23 cellular contexts compared by ENCODE assay signal in genomic region chr22:42757475-42757874, GRCh38. TPM values are rescaled to one million over a fixed set of nuclear protein-coding genes. Genes with fewer than 3 reads are reported as not detected.
DNase-seq lines count a peak whose midpoint lies in the region; ATAC-seq, FAIRE-seq and TF ChIP-seq lines count a peak whose summit lies in the region.
"Had no signal": no experiment of that assay in that cellular context is flagged by ENCODE, and none has a peak within 500 bp of the region (broad histone marks: within the 10 kb centered on the region; RNA-seq: fewer than 3 reads in every experiment).

No MANE protein-coding gene starts in this region.

- peaks cover 22% of the 10 kb centered on the region for H3K4me1 Mint-ChIP-seq in MCF 10A (ENCODE audit: insufficient read depth, unreplicated experiment)
- peaks cover 8% of the 10 kb centered on the region for H3K4me1 Mint-ChIP-seq in type B pancreatic cell (ENCODE audit: unreplicated experiment)
- H3K4me1 Mint-ChIP-seq: activated CD4-positive, alpha-beta T cell treated with anti-CD3 and anti-CD28 coated beads, Interleukin-2, amount 10 ng/mL, durations not matched to agents 24 days and 14 days; activated naive CD8-positive, alpha-beta T cell treated with anti-CD3 and anti-CD28 coated beads, Interleukin-2, amount 10 ng/mL, durations not matched to agents 7 days and 5 days; naive B cell; T-helper 17 cell had no signal

- H3K27ac ChIP-seq in breast epithelium (no peak overlapping the region), OCI-LY3 (ENCODE audit: low read length) (no peak overlapping the region), endothelial cell of umbilical vein (ENCODE audit: insufficient read depth, low read depth, low read length) (no peak overlapping the region)
- H3K27ac ChIP-seq: BLaER1, foreskin keratinocyte, vagina had no signal

- no peaks in the 10 kb centered on the region for H3K27me3 ChIP-seq in breast epithelium
- H3K27me3 ChIP-seq in OCI-LY3 (ENCODE audit: low read depth, low read length), result peaks cover 10% of the 10 kb centered on the region
- H3K27me3 ChIP-seq in endothelial cell of umbilical vein (ENCODE audit: control insufficient read depth in 2 of 2, insufficient read depth in 2 of 2, low read length in 2 of 2), result no peaks in the 10 kb centered on the region
- H3K27me3 ChIP-seq: BLaER1, foreskin keratinocyte, vagina had no signal

- BruUV-seq in MCF 10A (replicated peaks; lab: Mats Ljungman, UMichigan) (no TSS peak), endothelial cell of umbilical vein (replicated peaks; lab: Mats Ljungman, UMichigan) (no TSS peak)

- TF ChIP-seq CTCF in MCF 10A (IDR thresholded peaks at IDR 0.05; ENCODE audit: unreplicated experiment), result no peak
- no peak for TF ChIP-seq CTCF in breast epithelium (IDR thresholded peaks at IDR 0.05)
- no peak for TF ChIP-seq CTCF in OCI-LY3 (IDR thresholded peaks at IDR 0.05; ENCODE audit: low read depth, low read length)
- no peak for TF ChIP-seq CTCF in endothelial cell of umbilical vein (IDR thresholded peaks at IDR 0.05; ENCODE audit: extremely low read depth in 1 of 2, insufficient read depth in 1 of 2, low read depth in 1 of 2, low read length in 2 of 2)
- no peak for TF ChIP-seq CTCF in type B pancreatic cell (conservative IDR thresholded peaks at IDR 0.05)

- dilution Hi-C loops in endothelial cell of umbilical vein (cut with MboI; ENCODE audit: extremely low pct_ligation_motif_present, low sequenced_read_pairs), result no loop called here

- CTCF ChIA-PET in MCF 10A (lab: Yijun Ruan, JAX), result interaction anchor here (0.6 to 1.3 kb wide), 2 partner anchors 8 to 16 kb away, joined by 3 to 4 read pairs; no protein-coding TSS in a partner anchor
- CTCF ChIA-PET in endothelial cell of umbilical vein (lab: Charles Lee), result interaction anchor here (1.2 kb wide), 1 partner anchor 30 kb away, joined by 4 read pairs; no protein-coding TSS in a partner anchor

- H3K9me3 Mint-ChIP-seq in MCF 10A (ENCODE audit: unreplicated experiment) (no peaks in the 10 kb centered on the region), type B pancreatic cell (no peaks in the 10 kb centered on the region)
- H3K9me3 Mint-ChIP-seq: activated CD4-positive, alpha-beta T cell treated with anti-CD3 and anti-CD28 coated beads, Interleukin-2, amount 10 ng/mL, durations not matched to agents 24 days and 14 days; activated naive CD8-positive, alpha-beta T cell treated with anti-CD3 and anti-CD28 coated beads, Interleukin-2, amount 10 ng/mL, durations not matched to agents 7 days and 5 days; activated T-helper 2 cell treated with anti-CD3 and anti-CD28 coated beads, Interferon-gamma antibody, Interleukin-2, Interleukin-4, amounts not matched to agents 10 μg/mL and 5 μg/mL and 100 μg/mL, durations not matched to agents 14 hours and 24 hours and 36 hours; dendritic cell treated with granulocyte-macrophage colony-stimulating factor and Interleukin-4, amounts not matched to agents 40 ng/mL and 50 ng/mL, for 4 days; naive B cell had no signal

- intact Hi-C loops in MCF 10A (cut with micrococcal nuclease) (no loop called here), breast epithelium (cut with DNase I; ENCODE audit: low total_unique reads) (no loop called here), endothelial cell of umbilical vein (cut with micrococcal nuclease) (no loop called here)

- H3K9me3 ChIP-seq in breast epithelium, result no peaks in the 10 kb centered on the region
- H3K9me3 ChIP-seq in OCI-LY3 (ENCODE audit: insufficient read depth, low read length), result no peaks in the 10 kb centered on the region
- H3K9me3 ChIP-seq in endothelial cell of umbilical vein (replicated peaks; ENCODE audit: control insufficient read depth, insufficient read depth, low read length), result no peaks in the 10 kb centered on the region
- H3K9me3 ChIP-seq: BLaER1, vagina had no signal

- FAIRE-seq in endothelial cell of umbilical vein (lab: Jason Lieb, UNC), result peak; percentile 8
- FAIRE-seq: D721Med had no signal

- TF ChIP-seq POLR2A in breast epithelium (IDR thresholded peaks at IDR 0.05), result no peak
- no peak for TF ChIP-seq POLR2A in endothelial cell of umbilical vein (IDR thresholded peaks at IDR 0.05; ENCODE audit: low read depth, low read length)

- no peaks in the 10 kb centered on the region for H4K20me1 ChIP-seq in OCI-LY3 (ENCODE audit: insufficient read depth, low read length)
- H4K20me1 ChIP-seq in endothelial cell of umbilical vein (replicated peaks; ENCODE audit: control insufficient read depth, extremely low read depth, insufficient read depth, low read length), result no peaks in the 10 kb centered on the region
- H4K20me1 ChIP-seq: BLaER1 had no signal

- H3K4me3 ChIP-seq in breast epithelium, result no peak overlapping the region
- H3K4me3 ChIP-seq in OCI-LY3 (ENCODE audit: low read length), result peak overlapping the region; percentile 32
- H3K4me3 ChIP-seq in endothelial cell of umbilical vein (replicated peaks in 1 of 3; ENCODE audit: insufficient read depth in 1 of 3, low read depth in 1 of 3, low read length in 3 of 3), result no peak overlapping the region
- H3K4me3 ChIP-seq: BLaER1, vagina had no signal

- H3K9me1 ChIP-seq in endothelial cell of umbilical vein (replicated peaks; ENCODE audit: control insufficient read depth, extremely low read depth, insufficient read depth, low read length), result no peaks in the 10 kb centered on the region

- H3K79me2 ChIP-seq in OCI-LY3 (ENCODE audit: low read length), result no peaks in the 10 kb centered on the region
- H3K79me2 ChIP-seq in endothelial cell of umbilical vein (ENCODE audit: control insufficient read depth, insufficient read depth, low read length), result no peaks in the 10 kb centered on the region

- POLR2A ChIA-PET in MCF 10A (lab: Yijun Ruan, JAX) (interaction anchor here (0.6 to 1.3 kb wide), 4 partner anchors 10 to 111 kb away, joined by 3 to 5 read pairs (median 4); no protein-coding TSS in a partner anchor), endothelial cell of umbilical vein (lab: Charles Lee) (no interaction called here)

- no peaks in the 10 kb centered on the region for H3K4me1 ChIP-seq in breast epithelium
- peaks cover 54% of the 10 kb centered on the region for H3K4me1 ChIP-seq in OCI-LY3 (ENCODE audit: low read length)
- H3K4me1 ChIP-seq in endothelial cell of umbilical vein (ENCODE audit: control insufficient read depth, extremely low read depth, insufficient read depth, low read length), result peaks cover 4% of the 10 kb centered on the region

- no peaks in the 10 kb centered on the region for H3K36me3 Mint-ChIP-seq in MCF 10A (ENCODE audit: insufficient read depth, unreplicated experiment)
- no peaks in the 10 kb centered on the region for H3K36me3 Mint-ChIP-seq in type B pancreatic cell
- H3K36me3 Mint-ChIP-seq: activated naive CD8-positive, alpha-beta T cell treated with anti-CD3 and anti-CD28 coated beads, Interleukin-2, amount 10 ng/mL, durations not matched to agents 7 days and 5 days; naive B cell had no signal

- H3K9ac ChIP-seq in OCI-LY3 (ENCODE audit: low read length) (no peak overlapping the region), endothelial cell of umbilical vein (replicated peaks; ENCODE audit: extremely low read depth, insufficient read depth, low read length) (no peak overlapping the region)
- H3K9ac ChIP-seq: BLaER1 had no signal

- H3K27me3 Mint-ChIP-seq in MCF 10A (ENCODE audit: insufficient read depth, unreplicated experiment) (no peaks in the 10 kb centered on the region), type B pancreatic cell (peaks cover 12% of the 10 kb centered on the region)

- H3K4me2 ChIP-seq in OCI-LY3 (ENCODE audit: low read length), result peak overlapping the region; percentile 44
- no peak overlapping the region for H3K4me2 ChIP-seq in endothelial cell of umbilical vein (ENCODE audit: insufficient read depth, low read length)
- H3K4me2 ChIP-seq: BLaER1 had no signal

- DNase-seq in MCF 10A (ENCODE audit: unreplicated experiment) (no peak), breast epithelium (ENCODE audit: low spot score in 2 of 2) (no peak), endothelial cell of umbilical vein (ENCODE audit: low read depth, low spot score) (no peak), type B pancreatic cell (ENCODE audit: extremely low spot score, unreplicated experiment) (no peak), NOMO-1 (lab: John Stamatoyannopoulos, UW; ENCODE audit: unreplicated experiment in 2 of 2) (no peak), NCI-H82 (lab: John Stamatoyannopoulos, UW) (no peak)
- DNase-seq: 8988T; activated CD4-positive, alpha-beta T cell treated with anti-CD3 and anti-CD28 coated beads, Interleukin-2, amount 10 ng/mL, durations not matched to agents 24 days and 14 days; activated naive CD8-positive, alpha-beta T cell treated with anti-CD3 and anti-CD28 coated beads, Interleukin-2, amount 10 ng/mL, durations not matched to agents 7 days and 5 days; foreskin keratinocyte; naive B cell; NCI-H1417 treated with DMSO at 0.1 percent for 48 hours; NCI-H69; T-helper 17 cell had no signal

- no peaks in the 10 kb centered on the region for H3K36me3 ChIP-seq in breast epithelium
- no peaks in the 10 kb centered on the region for H3K36me3 ChIP-seq in OCI-LY3 (replicated peaks; ENCODE audit: low read depth, low read length)
- no peaks in the 10 kb centered on the region for H3K36me3 ChIP-seq in endothelial cell of umbilical vein (ENCODE audit: control insufficient read depth in 2 of 2, extremely low read depth in 1 of 2, insufficient read depth in 2 of 2, low read length in 2 of 2)
- H3K36me3 ChIP-seq: BLaER1, vagina had no signal

- ATAC-seq in HG02642 (IDR thresholded peaks at IDR 0.05; ENCODE audit: poor library complexity, unreplicated experiment), result no peak
- ATAC-seq: foreskin keratinocyte, right cardiac atrium, T-helper 17 cell had no signal

- H3K4me3 Mint-ChIP-seq in MCF 10A (ENCODE audit: unreplicated experiment) (no peak overlapping the region), type B pancreatic cell (no peak overlapping the region)
- H3K4me3 Mint-ChIP-seq: activated CD4-positive, alpha-beta T cell treated with anti-CD3 and anti-CD28 coated beads, Interleukin-2, amount 10 ng/mL, durations not matched to agents 24 days and 14 days; activated naive CD8-positive, alpha-beta T cell treated with anti-CD3 and anti-CD28 coated beads, Interleukin-2, amount 10 ng/mL, durations not matched to agents 7 days and 5 days; dendritic cell treated with granulocyte-macrophage colony-stimulating factor and Interleukin-4, amounts not matched to agents 40 ng/mL and 50 ng/mL, for 4 days; naive B cell; T-helper 17 cell had no signal

- no peak overlapping the region for H2AFZ ChIP-seq in OCI-LY3 (ENCODE audit: low read depth, low read length)
- H2AFZ ChIP-seq in endothelial cell of umbilical vein (ENCODE audit: low read depth, low read length), result no peak overlapping the region

- H3K27ac Mint-ChIP-seq in MCF 10A (ENCODE audit: low read depth, unreplicated experiment) (peak overlapping the region; percentile 27), type B pancreatic cell (peak overlapping the region; percentile 54)
- H3K27ac Mint-ChIP-seq: activated CD4-positive, alpha-beta T cell treated with anti-CD3 and anti-CD28 coated beads, Interleukin-2, amount 10 ng/mL, durations not matched to agents 24 days and 14 days; activated naive CD8-positive, alpha-beta T cell treated with anti-CD3 and anti-CD28 coated beads, Interleukin-2, amount 10 ng/mL, durations not matched to agents 7 days and 5 days; activated T-helper 2 cell treated with anti-CD3 and anti-CD28 coated beads, Interferon-gamma antibody, Interleukin-2, Interleukin-4, amounts not matched to agents 10 μg/mL and 5 μg/mL and 100 μg/mL, durations not matched to agents 14 hours and 24 hours and 36 hours; dendritic cell treated with granulocyte-macrophage colony-stimulating factor and Interleukin-4, amounts not matched to agents 40 ng/mL and 50 ng/mL, for 4 days; naive B cell; T-helper 17 cell had no signal

RNA-seq across cellular contexts. Expression of gene A4GALT, which starts 36.8 kb away (rescaled TPM):
- 8.7 and 12.3 TPM in 2 replicates for total RNA-seq in MCF 10A (2022)
- total RNA-seq in breast epithelium, result 10 to 100 TPM in 2 of 3 donors, 1 to 10 TPM in 1; 6.6 to 32.8 (median 22.9) TPM
- total RNA-seq in endothelial cell of umbilical vein, result 18.8 and 20.7 TPM in 2 replicates
- polyA plus RNA-seq in endothelial cell of umbilical vein, result 5.4 and 8.7 TPM in 2 replicates
- 3.1 and 5.6 TPM in 2 replicates for polyA plus RNA-seq in endothelial cell of umbilical vein (2011; cell fraction: cytosol; rRNA removed)
- 4.2 and 4.4 TPM in 2 replicates for polyA plus RNA-seq in endothelial cell of umbilical vein (2011; cell fraction: nucleus; rRNA removed)
- 9.8 and 17.1 TPM in 2 replicates for polyA plus RNA-seq in endothelial cell of umbilical vein (2012)
- 2.4 and 3.9 TPM in 2 replicates for polyA minus RNA-seq in endothelial cell of umbilical vein
- 9.6 TPM for polyA minus RNA-seq in endothelial cell of umbilical vein (2011; cell fraction: cytosol; rRNA and poly(A)+ RNA removed)
- polyA minus RNA-seq in endothelial cell of umbilical vein (2011; cell fraction: nucleus; rRNA and poly(A)+ RNA removed), result 2.4 and 5.2 TPM in 2 replicates
- 20.2 and 76.3 TPM in 2 replicates for total RNA-seq in type B pancreatic cell (ENCODE audit: low replicate concordance)
- total RNA-seq: activated CD4-positive, alpha-beta T cell treated with anti-CD3 and anti-CD28 coated beads, Interleukin-2, amount 10 ng/mL, durations not matched to agents 24 days and 14 days; activated naive CD8-positive, alpha-beta T cell treated with anti-CD3 and anti-CD28 coated beads, Interleukin-2, amount 10 ng/mL, durations not matched to agents 7 days and 5 days; activated T-helper 2 cell treated with anti-CD3 and anti-CD28 coated beads, Interferon-gamma antibody, Interleukin-2, Interleukin-4, amounts not matched to agents 10 μg/mL and 5 μg/mL and 100 μg/mL, durations not matched to agents 14 hours and 24 hours and 36 hours; SK-MEL-5; T-helper 17 cell had no signal
